ENCODE assay signal across 8 cellular contexts in the genomic region with DNA sequence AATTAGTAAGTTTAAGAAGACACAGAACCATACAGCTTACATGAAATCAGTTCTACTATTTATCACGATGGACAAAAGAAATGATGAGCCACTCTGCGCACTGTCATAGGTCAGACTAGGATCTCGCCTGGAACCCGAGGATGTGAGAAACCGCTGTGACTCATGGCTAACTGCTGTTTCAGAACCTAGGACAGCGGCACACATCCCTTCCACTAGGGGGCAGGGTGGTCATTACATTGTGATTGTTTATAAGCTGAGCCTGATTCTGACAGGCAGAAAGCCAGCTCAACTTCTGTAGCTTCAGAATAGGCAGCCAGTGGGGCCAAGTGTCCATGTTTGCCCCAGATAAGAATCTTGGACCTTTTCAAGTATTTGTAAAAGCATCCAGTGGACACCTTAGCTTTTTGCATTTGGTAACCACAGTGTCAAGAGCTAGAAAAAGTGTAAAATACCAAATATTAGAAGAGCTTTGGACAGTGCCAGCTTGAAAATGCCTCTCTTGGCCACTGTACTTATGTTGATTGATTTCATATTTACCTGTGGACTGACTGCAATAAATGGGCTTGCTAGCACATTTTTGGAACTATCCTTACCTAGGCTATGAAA.
A peak's percentile ranks its signal among the peaks of the same experiment; 100 is the strongest.
DNase-seq lines count a peak whose midpoint lies in the region; ATAC-seq, FAIRE-seq and TF ChIP-seq lines count a peak whose summit lies in the region.

No MANE protein-coding gene starts in this region.

- TF ChIP-seq EP300 in H1 (IDR thresholded peaks at IDR 0.05; ENCODE audit: borderline replicate concordance in 1 of 2, low read depth in 2 of 2, low read length in 2 of 2): no peak

- H3K79me1 ChIP-seq in H1 (ENCODE audit: low read depth, low read length): no peaks in the 10 kb centered on the region
- no peaks in the 10 kb centered on the region for H3K79me1 ChIP-seq in mesendoderm (ENCODE audit: low read length)

- CTCF ChIA-PET in activated CD8-positive, alpha-beta T cell treated with anti-CD3 and anti-CD28 coated beads for 36 hours (lab: Charles Lee): interaction anchor here (0.5 to 2.8 kb wide), 62 partner anchors 8 to 1780 kb away, joined by 3 to 29 read pairs (median 4); a partner anchor contains a TSS
- CTCF ChIA-PET in H1 (lab: Charles Lee; ENCODE audit: partially characterized antibody): interaction anchor here (0.6 to 4.5 kb wide), 59 partner anchors 8 to 1779 kb away, joined by 3 to 32 read pairs (median 4); no protein-coding TSS in a partner anchor

- peaks cover 0 to 3% (median 0%) of the 10 kb centered on the region in 4 experiments; a peak in 2 of 7 replicates for H3K4me1 ChIP-seq in H1 (replicated peaks in 1 of 4; ENCODE audit: control insufficient read depth in 3 of 4, insufficient read depth in 4 of 4, low read length in 3 of 4)
- H3K4me1 ChIP-seq in mesendoderm (ENCODE audit: control insufficient read depth, low read depth, low read length): no peaks in the 10 kb centered on the region

- no peaks in the 10 kb centered on the region for H3K36me3 ChIP-seq in H1 (ENCODE audit: control insufficient read depth in 2 of 4, insufficient read depth in 4 of 4, low read length in 3 of 4)
- H3K36me3 ChIP-seq in mesendoderm (ENCODE audit: control insufficient read depth, insufficient read depth, low read length): no peaks in the 10 kb centered on the region

- ATAC-seq in GM19438 (IDR thresholded peaks at IDR 0.05; ENCODE audit: low read depth, unreplicated experiment) (peak; percentile 98), HG03460 (IDR thresholded peaks at IDR 0.05; ENCODE audit: unreplicated experiment) (peak; percentile 97)
- peak; percentile 100 for ATAC-seq in activated CD8-positive, alpha-beta T cell treated with anti-CD3 and anti-CD28 coated beads for 36 hours

- H3K9me3 Mint-ChIP-seq in activated CD8-positive, alpha-beta T cell treated with anti-CD3 and anti-CD28 coated beads for 36 hours: no peaks in the 10 kb centered on the region

- TF ChIP-seq CTCF in activated CD8-positive, alpha-beta T cell treated with anti-CD3 and anti-CD28 coated beads for 36 hours (IDR thresholded peaks at IDR 0.05): peak; percentile 77
- TF ChIP-seq CTCF in H1 (IDR thresholded peaks at IDR 0.05; ENCODE audit: control extremely low read depth in 1 of 3, insufficient read depth in 1 of 3, low read depth in 1 of 3, low read length in 3 of 3): peak; percentile 89 to 99 (median 94)

- no peaks in the 10 kb centered on the region for H3K79me2 ChIP-seq in H1 (ENCODE audit: control insufficient read depth in 1 of 2, insufficient read depth in 2 of 2, low read length in 2 of 2)
- H3K79me2 ChIP-seq in mesendoderm (ENCODE audit: control insufficient read depth, insufficient read depth, low read length): no peaks in the 10 kb centered on the region

- POLR2A ChIA-PET in activated CD8-positive, alpha-beta T cell treated with anti-CD3 and anti-CD28 coated beads for 36 hours (lab: Charles Lee): interaction anchor here (0.6 kb wide), 1 partner anchor 469 kb away, joined by 3 read pairs; no protein-coding TSS in a partner anchor
- POLR2A ChIA-PET in H1 (lab: Charles Lee; ENCODE audit: partially characterized antibody): no interaction called here

- H2AFZ ChIP-seq in H1 (ENCODE audit: low read length): no peak overlapping the region

- H3K4me3 ChIP-seq in H1 (ENCODE audit: extremely low read depth in 1 of 4, insufficient read depth in 2 of 4, low read depth in 3 of 4, low read length in 4 of 4) (no peak overlapping the region), mesendoderm (ENCODE audit: low read length) (no peak overlapping the region)

- H3K23ac ChIP-seq in H1 (ENCODE audit: insufficient read length) (no peak overlapping the region), mesendoderm (ENCODE audit: low read length) (no peak overlapping the region)

- no peak overlapping the region for H3K18ac ChIP-seq in H1 (ENCODE audit: extremely low read depth, low read length)
- H3K18ac ChIP-seq in mesendoderm (ENCODE audit: low read length): no peak overlapping the region

- H3K9ac ChIP-seq in H1 (replicated peaks in 1 of 4; ENCODE audit: extremely low read depth in 1 of 4, low read depth in 3 of 4, low read length in 3 of 4) (no peak overlapping the region), mesendoderm (ENCODE audit: low read length) (no peak overlapping the region)

- H3K9me3 ChIP-seq in H1 (ENCODE audit: insufficient read depth in 2 of 2, low read depth in 1 of 2, low read length in 1 of 2): no peaks in the 10 kb centered on the region

- H2BK120ac ChIP-seq in H1 (replicated peaks; ENCODE audit: low read depth, low read length) (no peak overlapping the region), mesendoderm (ENCODE audit: low read depth, low read length) (no peak overlapping the region)

- H3K14ac ChIP-seq in H1 (ENCODE audit: insufficient read length): no peak overlapping the region

- H2BK20ac ChIP-seq in H1 (ENCODE audit: low read length): no peak overlapping the region

- peaks cover 4% of the 10 kb centered on the region for H3K4me1 Mint-ChIP-seq in activated CD8-positive, alpha-beta T cell treated with anti-CD3 and anti-CD28 coated beads for 36 hours (ENCODE audit: low read depth)

- no peak overlapping the region for H4K91ac ChIP-seq in H1 (replicated peaks; ENCODE audit: insufficient read length, low read length)

- no peak overlapping the region for H3K4ac ChIP-seq in H1 (replicated peaks; ENCODE audit: insufficient read length, low read depth, low read length)
- no peak overlapping the region for H3K4ac ChIP-seq in mesendoderm (ENCODE audit: low read depth, low read length)

- no peak overlapping the region for H3K4me3 Mint-ChIP-seq in activated CD8-positive, alpha-beta T cell treated with anti-CD3 and anti-CD28 coated beads for 36 hours

- H4K20me1 ChIP-seq in H1 (replicated peaks in 1 of 2; ENCODE audit: control insufficient read depth in 1 of 2, insufficient read depth in 2 of 2, low read length in 2 of 2): no peaks in the 10 kb centered on the region

- H3K27ac ChIP-seq in H1 (ENCODE audit: low read depth, low read length): no peak overlapping the region
- no peak overlapping the region for H3K27ac ChIP-seq in mesendoderm (ENCODE audit: low read depth, low read length)

- H3K23me2 ChIP-seq in H1 (ENCODE audit: low read depth, low read length): no peaks in the 10 kb centered on the region

- no peaks in the 10 kb centered on the region for H3K27me3 ChIP-seq in H1 (replicated peaks in 1 of 4; ENCODE audit: control insufficient read depth in 3 of 4, extremely low read depth in 1 of 4, insufficient read depth in 3 of 4, low read length in 3 of 4)
- no peaks in the 10 kb centered on the region for H3K27me3 ChIP-seq in mesendoderm (ENCODE audit: insufficient read depth, low read length, poor library complexity)

- no peak overlapping the region for H2AK5ac ChIP-seq in H1 (ENCODE audit: low read depth, low read length)
- H2AK5ac ChIP-seq in mesendoderm (ENCODE audit: low read length): no peak overlapping the region

- H4K5ac ChIP-seq in H1 (ENCODE audit: insufficient read length, low read depth, low read length) (no peak overlapping the region), mesendoderm (ENCODE audit: low read length) (no peak overlapping the region)

- no peak overlapping the region for H2BK12ac ChIP-seq in H1 (ENCODE audit: low read depth, low read length)

- 19% methylated on average over 6 of the region's 6 CpGs; no CpG with 5 or more reads in 1 of the 2 experiments for WGBS in H1 (ENCODE audit: extremely low coverage in 1 of 2, insufficient coverage in 1 of 2, insufficient read length in 1 of 2, insufficient replicate concordance in 2 of 2, low coverage in 1 of 2, low lambda C conversion rate in 2 of 2, missing lambda C conversion rate in 1 of 2), 2 experiments
- WGBS in mesendoderm (ENCODE audit: extremely low coverage, insufficient coverage, low lambda C conversion rate): no CpG with 5 or more reads among the region's 6 CpGs

- H4K8ac ChIP-seq in H1 (ENCODE audit: extremely low read depth, insufficient read depth, low read length) (no peak overlapping the region), mesendoderm (ENCODE audit: low read depth, low read length) (no peak overlapping the region)

- DNase-seq in CMK (ENCODE audit: low read depth) (peak; percentile 29), NCI-H774 (lab: John Stamatoyannopoulos, UW) (peak; percentile 48), H1 (ENCODE audit: low read depth in 1 of 2, low spot score in 2 of 2) (peak; percentile 70 to 93), mesendoderm (peak; percentile 91)
- DNase-seq in activated CD8-positive, alpha-beta T cell treated with anti-CD3 and anti-CD28 coated beads for 36 hours: peak; percentile 93
- DNase-seq in stimulated activated CD8-positive, alpha-beta memory T cell treated with anti-CD3 and anti-CD28 coated beads, Interleukin-4, amount 100 ng/mL, for 1 hour (ENCODE audit: low read depth in 2 of 2, low spot score in 1 of 2): peak; percentile 49 to 53

- H3K27me3 Mint-ChIP-seq in activated CD8-positive, alpha-beta T cell treated with anti-CD3 and anti-CD28 coated beads for 36 hours: peaks cover 20% of the 10 kb centered on the region

- no peak overlapping the region for H3K56ac ChIP-seq in H1 (replicated peaks; ENCODE audit: insufficient read length, low read depth, low read length)
- H3K56ac ChIP-seq in mesendoderm (ENCODE audit: low read length): no peak overlapping the region

- H2BK5ac ChIP-seq in H1 (ENCODE audit: low read depth, low read length) (no peak overlapping the region), mesendoderm (ENCODE audit: low read length) (no peak overlapping the region)

- peak; percentile 96 to 97 for TF ChIP-seq RAD21 in H1 (IDR thresholded peaks at IDR 0.05 in 1 of 2, conservative IDR thresholded peaks at IDR 0.05 in 1 of 2; ENCODE audit: low read depth in 2 of 2, low read length in 2 of 2)

- H3K27ac Mint-ChIP-seq in activated CD8-positive, alpha-beta T cell treated with anti-CD3 and anti-CD28 coated beads for 36 hours: no peak overlapping the region

- no peaks in the 10 kb centered on the region for H3K36me3 Mint-ChIP-seq in activated CD8-positive, alpha-beta T cell treated with anti-CD3 and anti-CD28 coated beads for 36 hours (ENCODE audit: low read depth)

- FAIRE-seq in H1 (lab: Jason Lieb, UNC): peak; percentile 99

- TF ChIP-seq POLR2A in H1 (IDR thresholded peaks at IDR 0.05; ENCODE audit: control extremely low read depth in 1 of 2, low read depth in 2 of 2, low read length in 2 of 2): no peak

- H2BK15ac ChIP-seq in H1 (ENCODE audit: low read length) (no peak overlapping the region), mesendoderm (replicated peaks; ENCODE audit: low read depth) (no peak overlapping the region)

- intact Hi-C loops in activated CD8-positive, alpha-beta T cell treated with anti-CD3 and anti-CD28 coated beads for 36 hours (cut with micrococcal nuclease): loop anchor here (5.0 to 10.0 kb wide), 2 partner anchors 248 to 681 kb away; no protein-coding TSS in a partner anchor

- H3K4me2 ChIP-seq in H1 (ENCODE audit: insufficient read depth in 1 of 2, low read depth in 2 of 2, low read length in 2 of 2) (no peak overlapping the region), mesendoderm (ENCODE audit: low read length) (no peak overlapping the region)

TF ChIP-seq in H1, 55 proteins besides CTCF, POLR2A, EP300 and RAD21 (continues in another document):
- peak; percentile 95 to 99 for TF ChIP-seq SIN3A (conservative IDR thresholded peaks at IDR 0.05 in 1 of 2, IDR thresholded peaks at IDR 0.05 in 1 of 2; ENCODE audit: low read depth in 1 of 2, low read length in 2 of 2)
- TF ChIP-seq BCL11A (IDR thresholded peaks at IDR 0.05; ENCODE audit: low read depth in 2 of 2, low read length in 2 of 2): no peak
- no peak for TF ChIP-seq KDM1A (IDR thresholded peaks at IDR 0.05; ENCODE audit: borderline replicate concordance, low read length)

Comparison
In these comparisons a context has a peak if more than half of its experiments do, and no peak if none do; other contexts are left out.
1. DNase-seq: peak in every context shown above with its lines; median percentile 93 in activated CD8-positive, alpha-beta T cell treated with anti-CD3 and anti-CD28 coated beads for 36 hours; 91 in mesendoderm; 82 in H1; 51 in stimulated activated CD8-positive, alpha-beta memory T cell treated with anti-CD3 and anti-CD28 coated beads, Interleukin-4, amount 100 ng/mL, for 1 hour; 48 in NCI-H774; 29 in CMK.